ENCODE assay signal across 21 cellular contexts in genomic region chr6:43887906-43888683, GRCh38.
DNase-seq lines count a peak whose midpoint lies in the region; ATAC-seq and TF ChIP-seq lines count a peak whose summit lies in the region.
"Had no signal": no experiment of that assay in that cellular context is flagged by ENCODE, and none has a peak within 500 bp of the region (broad histone marks: within the 10 kb centered on the region; RNA-seq: fewer than 3 reads in every experiment).

No MANE protein-coding gene starts in this region.

- H3K4me3 ChIP-seq in NB4 (ENCODE audit: low read depth, low read length) (no peak overlapping the region), WERI-Rb-1 (ENCODE audit: low read depth, low read length) (no peak overlapping the region)
- H3K4me3 ChIP-seq: prostate gland, smooth muscle cell had no signal

- peaks cover 12% of the 10 kb centered on the region for H3K27me3 Mint-ChIP-seq in progenitor cell of endocrine pancreas

- H3K4me3 Mint-ChIP-seq in progenitor cell of endocrine pancreas (ENCODE audit: low read depth), result no peak overlapping the region
- H3K4me3 Mint-ChIP-seq: CD8-positive, alpha-beta T cell; H9; nephron progenitor cell; stimulated activated naive CD8-positive, alpha-beta T cell treated with anti-CD3 and anti-CD28 coated beads, Interleukin-15, Interleukin-2, amounts not matched to agents 100 ng/mL and 50 ng/mL, for 24 hours; type B pancreatic cell had no signal

- no peaks in the 10 kb centered on the region for H3K36me3 ChIP-seq in WERI-Rb-1
- H3K36me3 ChIP-seq: prostate gland had no signal

- no peaks in the 10 kb centered on the region for H3K9me3 Mint-ChIP-seq in progenitor cell of endocrine pancreas (ENCODE audit: low read depth)
- H3K9me3 Mint-ChIP-seq: CD8-positive, alpha-beta T cell; nephron progenitor cell; stimulated activated naive CD8-positive, alpha-beta T cell treated with anti-CD3 and anti-CD28 coated beads, Interleukin-15, Interleukin-2, amounts not matched to agents 100 ng/mL and 50 ng/mL, for 24 hours; type B pancreatic cell had no signal

- ATAC-seq in HG03469 (IDR thresholded peaks at IDR 0.05; ENCODE audit: unreplicated experiment), result no peak
- ATAC-seq: CD8-positive, alpha-beta T cell had no signal

- H3K27me3 ChIP-seq in WERI-Rb-1 (ENCODE audit: insufficient read depth, low read depth, severe bottlenecking), result no peaks in the 10 kb centered on the region

- TF ChIP-seq POLR2A in NB4 (IDR thresholded peaks at IDR 0.05; ENCODE audit: extremely low read depth, insufficient read length), result no peak

- no peak for TF ChIP-seq CTCF in NB4 (IDR thresholded peaks at IDR 0.05; ENCODE audit: low read depth, low read length)
- no peak for TF ChIP-seq CTCF in WERI-Rb-1 (IDR thresholded peaks at IDR 0.05; ENCODE audit: low read depth, low read length)
- no peak for TF ChIP-seq CTCF in progenitor cell of endocrine pancreas (IDR thresholded peaks at IDR 0.05; ENCODE audit: unreplicated experiment)

- peak; percentile 26 for DNase-seq in G401 (ENCODE audit: low spot score)
- DNase-seq in NB4 (ENCODE audit: low read depth), result peak; percentile 68
- DNase-seq in WERI-Rb-1, result peak; percentile 79
- DNase-seq in progenitor cell of endocrine pancreas (ENCODE audit: low spot score, unreplicated experiment), result no peak
- no peak for DNase-seq in NOMO-1 (lab: John Stamatoyannopoulos, UW; ENCODE audit: unreplicated experiment in 2 of 2)
- no peak for DNase-seq in DMS 273 (lab: John Stamatoyannopoulos, UW; ENCODE audit: unreplicated experiment)
- DNase-seq: activated CD4-positive, alpha-beta T cell treated with anti-CD3 and anti-CD28 coated beads, Interleukin-2, amount 50 U/mL, for 1 hour; activated effector memory CD4-positive, alpha-beta T cell treated with Interleukin-2 at 50 U/mL for 16 hours; CD8-positive, alpha-beta T cell; glutamatergic neuron; H9; midbrain; NCI-H2029; nephron progenitor cell; SHP77; stimulated activated CD4-positive, alpha-beta T cell treated with anti-CD3 and anti-CD28 coated beads, Interleukin-4, amount 100 ng/mL, for 1 hour had no signal

- in situ Hi-C loops in G401 (cut with HindIII; ENCODE audit: low sequenced_read_pairs), result no loop called here

- H3K27ac ChIP-seq in WERI-Rb-1, result no peak overlapping the region
- H3K27ac ChIP-seq: prostate gland had no signal

- H3K9me3 ChIP-seq in WERI-Rb-1 (ENCODE audit: severe bottlenecking), result no peaks in the 10 kb centered on the region
- H3K9me3 ChIP-seq: prostate gland had no signal

- no peaks in the 10 kb centered on the region for H3K36me3 Mint-ChIP-seq in progenitor cell of endocrine pancreas (ENCODE audit: insufficient read depth)
- H3K36me3 Mint-ChIP-seq: CD8-positive, alpha-beta T cell; type B pancreatic cell had no signal

- peak overlapping the region; percentile 37 for H3K27ac Mint-ChIP-seq in progenitor cell of endocrine pancreas
- H3K27ac Mint-ChIP-seq: CD8-positive, alpha-beta T cell; nephron progenitor cell; stimulated activated naive CD8-positive, alpha-beta T cell treated with anti-CD3 and anti-CD28 coated beads, Interleukin-15, Interleukin-2, amounts not matched to agents 100 ng/mL and 50 ng/mL, for 24 hours; type B pancreatic cell had no signal

- H3K4me1 Mint-ChIP-seq in progenitor cell of endocrine pancreas (ENCODE audit: low read depth), result peaks cover 9% of the 10 kb centered on the region

Comparison
In these comparisons a context has a peak if more than half of its experiments do, and no peak if none do; other contexts are left out.
1. DNase-seq: peak in G401 (single experiment), NB4 (single experiment) and WERI-Rb-1 (single experiment); none in progenitor cell of endocrine pancreas (single experiment), NOMO-1 (0 of 2) and DMS 273 (single experiment).